8 cellular contexts compared by ENCODE assay signal in genomic region chr2:45993476-45993991, GRCh38.
DNase-seq lines count a peak whose midpoint lies in the region; ATAC-seq and TF ChIP-seq lines count a peak whose summit lies in the region.

No MANE protein-coding gene starts in this region.

- ATAC-seq in GM19328 (IDR thresholded peaks at IDR 0.05; ENCODE audit: unreplicated experiment): no peak
- ATAC-seq in HG03460 (IDR thresholded peaks at IDR 0.05; ENCODE audit: unreplicated experiment): no peak

- H3K4me3 Mint-ChIP-seq in T-helper 2 cell treated with Interferon-gamma antibody and Interleukin-4, amounts not matched to agents 5 μg/mL and 100 μg/mL, for 36 hours: no peak overlapping the region

- peak; percentile 81 for TF ChIP-seq CTCF in GM12872 (IDR thresholded peaks at IDR 0.05; ENCODE audit: insufficient read depth, low read depth, low read length)

- DNase-seq in NCI-H1105 treated with DMSO at 0.1 percent for 48 hours (lab: John Stamatoyannopoulos, UW): peak; percentile 56
- peak; percentile 38 for DNase-seq in T-helper 2 cell treated with Interferon-gamma antibody and Interleukin-4, amounts not matched to agents 5 μg/mL and 100 μg/mL, for 36 hours (ENCODE audit: low spot score)
- DNase-seq in astrocyte of the hippocampus (ENCODE audit: low read depth, low spot score): peak; percentile 87
- DNase-seq in hippocampal formation (lab: John Stamatoyannopoulos, UW): peak; percentile 40 to 57
- peak; percentile 49 for DNase-seq in smooth muscle cell of the brain vasculature (ENCODE audit: low read depth, low spot score)

- no peaks in the 10 kb centered on the region for H3K27me3 Mint-ChIP-seq in T-helper 2 cell treated with Interferon-gamma antibody and Interleukin-4, amounts not matched to agents 5 μg/mL and 100 μg/mL, for 36 hours (ENCODE audit: low read depth)

- H3K36me3 Mint-ChIP-seq in T-helper 2 cell treated with Interferon-gamma antibody and Interleukin-4, amounts not matched to agents 5 μg/mL and 100 μg/mL, for 36 hours (ENCODE audit: low read depth): no peaks in the 10 kb centered on the region

- H3K4me1 Mint-ChIP-seq in T-helper 2 cell treated with Interferon-gamma antibody and Interleukin-4, amounts not matched to agents 5 μg/mL and 100 μg/mL, for 36 hours (ENCODE audit: low read depth): peaks cover 2% of the 10 kb centered on the region

- H3K9me3 Mint-ChIP-seq in T-helper 2 cell treated with Interferon-gamma antibody and Interleukin-4, amounts not matched to agents 5 μg/mL and 100 μg/mL, for 36 hours: no peaks in the 10 kb centered on the region

- no peak overlapping the region for H3K27ac Mint-ChIP-seq in T-helper 2 cell treated with Interferon-gamma antibody and Interleukin-4, amounts not matched to agents 5 μg/mL and 100 μg/mL, for 36 hours
